Comparison of ENCODE assay signal across 14 cellular contexts in the genomic region with DNA sequence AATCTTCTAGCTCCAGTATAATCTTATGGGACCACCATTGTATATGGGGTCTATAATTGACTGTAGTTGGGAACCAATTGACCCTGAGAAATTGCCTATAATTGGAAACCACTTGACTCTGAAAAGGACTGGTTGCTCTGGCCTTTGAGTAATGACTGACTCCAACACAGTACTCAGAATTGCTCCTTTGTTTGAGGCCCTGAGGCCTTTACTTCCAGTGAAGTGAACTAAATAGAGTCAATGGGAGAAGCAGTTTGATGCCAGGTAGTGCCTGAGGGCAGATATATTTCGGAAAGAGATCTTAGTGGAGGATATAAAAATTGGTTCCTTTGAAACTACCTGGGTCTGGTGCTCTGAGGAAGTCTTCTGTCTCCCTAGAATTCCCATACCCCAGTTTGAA. TPM values are rescaled to one million over a fixed set of nuclear protein-coding genes. Genes with fewer than 3 reads are reported as not detected.
"Had no signal": no experiment of that assay in that cellular context is flagged by ENCODE, and none has a peak within 500 bp of the region (broad histone marks: within the 10 kb centered on the region; RNA-seq: fewer than 3 reads in every experiment).

No MANE protein-coding gene starts in this region.

- DNase-seq: activated CD4-positive, CD25-positive, alpha-beta regulatory T cell treated with anti-CD3 and anti-CD28 coated beads, Interleukin-2, amount 50 U/mL, for 72 hours; activated gamma-delta T cell; foreskin keratinocyte; glutamatergic neuron; hippocampal formation; midbrain; nucleus accumbens; stimulated activated CD4-positive, alpha-beta T cell treated with anti-CD3 and anti-CD28 coated beads, Interleukin-4, amount 100 ng/mL, for 1 hour; testis; upper lobe of left lung had no signal

- ATAC-seq: foreskin keratinocyte, left lobe of liver, sciatic nerve had no signal

RNA-seq across cellular contexts. Expression of a gene that starts 16.0 kb away (rescaled TPM):
- total RNA-seq: activated CD8-positive, alpha-beta memory T cell treated with anti-CD3 and anti-CD28 coated beads for 36 hours; smooth muscle cell had no signal
